ENCODE assay signal across 21 cellular contexts in the genomic region with DNA sequence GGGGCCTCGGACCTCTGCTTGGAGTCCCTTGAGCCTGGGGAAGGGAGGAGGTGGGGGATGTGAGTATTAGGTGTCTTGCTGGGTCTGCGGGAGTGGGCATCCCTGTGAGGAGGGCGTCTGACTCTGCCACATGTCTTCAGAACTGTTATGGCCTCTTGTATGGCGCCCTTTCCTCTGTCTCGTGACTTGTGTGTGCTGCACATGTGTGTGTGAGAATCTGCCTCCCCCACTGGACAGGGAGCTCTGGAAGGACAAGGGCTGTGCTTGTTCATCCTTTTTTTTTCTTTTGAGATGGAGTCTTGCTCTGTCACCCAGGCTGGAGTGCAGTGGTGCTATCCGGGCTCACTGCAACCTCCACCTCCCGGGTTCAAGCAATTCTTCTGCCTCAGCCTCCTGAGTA.
"Had no signal": no experiment of that assay in that cellular context is flagged by ENCODE, and none has a peak within 500 bp of the region (broad histone marks: within the 10 kb centered on the region; RNA-seq: fewer than 3 reads in every experiment).

No MANE protein-coding gene starts in this region.

- H3K36me3 Mint-ChIP-seq: activated naive CD8-positive, alpha-beta T cell treated with anti-CD3 and anti-CD28 coated beads, Interleukin-2, amount 10 ng/mL, durations not matched to agents 7 days and 5 days; naive B cell had no signal

- H3K4me3 ChIP-seq: heart right ventricle, thoracic aorta had no signal

- H3K9me3 Mint-ChIP-seq: activated CD4-positive, alpha-beta T cell treated with anti-CD3 and anti-CD28 coated beads, Interleukin-2, amount 10 ng/mL, durations not matched to agents 7 days and 5 days; activated naive CD8-positive, alpha-beta T cell treated with anti-CD3 and anti-CD28 coated beads, Interleukin-2, amount 10 ng/mL, durations not matched to agents 7 days and 5 days; activated T-cell treated with anti-CD3 and anti-CD28 coated beads, Interleukin-2, amount 50 U/mL, for 72 hours; brain; central memory CD8-positive, alpha-beta T cell; naive B cell; stimulated activated naive CD8-positive, alpha-beta T cell treated with anti-CD3 and anti-CD28 coated beads, Interleukin-15, amount 100 ng/mL, for 72 hours had no signal

- H3K4me1 Mint-ChIP-seq: activated CD4-positive, alpha-beta T cell treated with anti-CD3 and anti-CD28 coated beads, Interleukin-2, amount 10 ng/mL, durations not matched to agents 7 days and 5 days; activated naive CD8-positive, alpha-beta T cell treated with anti-CD3 and anti-CD28 coated beads, Interleukin-2, amount 10 ng/mL, durations not matched to agents 7 days and 5 days; central memory CD8-positive, alpha-beta T cell; stimulated activated naive CD8-positive, alpha-beta T cell treated with anti-CD3 and anti-CD28 coated beads, Interleukin-15, amount 100 ng/mL, for 72 hours had no signal

- DNase-seq: activated CD4-positive, alpha-beta T cell treated with anti-CD3 and anti-CD28 coated beads, Interleukin-2, amount 10 ng/mL, durations not matched to agents 7 days and 5 days; activated CD4-positive, CD25-positive, alpha-beta regulatory T cell; activated CD8-positive, alpha-beta memory T cell treated with anti-CD3 and anti-CD28 coated beads, Interleukin-2, amount 50 U/mL, for 48 hours; activated gamma-delta T cell; activated naive CD8-positive, alpha-beta T cell treated with anti-CD3 and anti-CD28 coated beads, Interleukin-2, amount 10 ng/mL, durations not matched to agents 7 days and 5 days; activated T-cell treated with anti-CD3 and anti-CD28 coated beads, Interleukin-2, amount 50 U/mL, for 72 hours; cortex of kidney; effector CD8-positive, alpha-beta T cell; foreskin fibroblast; heart right ventricle; left colon; naive B cell; stimulated activated naive CD8-positive, alpha-beta T cell treated with anti-CD3 and anti-CD28 coated beads, Interleukin-15, amount 100 ng/mL, for 72 hours; T-helper 2 cell had no signal

- H3K4me3 Mint-ChIP-seq: activated CD4-positive, alpha-beta T cell treated with anti-CD3 and anti-CD28 coated beads, Interleukin-2, amount 10 ng/mL, durations not matched to agents 7 days and 5 days; activated naive CD8-positive, alpha-beta T cell treated with anti-CD3 and anti-CD28 coated beads, Interleukin-2, amount 10 ng/mL, durations not matched to agents 7 days and 5 days; activated T-cell treated with anti-CD3 and anti-CD28 coated beads, Interleukin-2, amount 50 U/mL, for 72 hours; brain; central memory CD8-positive, alpha-beta T cell; naive B cell; stimulated activated naive CD8-positive, alpha-beta T cell treated with anti-CD3 and anti-CD28 coated beads, Interleukin-15, amount 100 ng/mL, for 72 hours had no signal

- FAIRE-seq: endothelial cell of umbilical vein, islet of Langerhans, urothelium cell line had no signal

- H3K27me3 ChIP-seq: heart right ventricle had no signal

- H3K27ac Mint-ChIP-seq: activated CD4-positive, alpha-beta T cell treated with anti-CD3 and anti-CD28 coated beads, Interleukin-2, amount 10 ng/mL, durations not matched to agents 7 days and 5 days; activated naive CD8-positive, alpha-beta T cell treated with anti-CD3 and anti-CD28 coated beads, Interleukin-2, amount 10 ng/mL, durations not matched to agents 7 days and 5 days; activated T-cell treated with anti-CD3 and anti-CD28 coated beads, Interleukin-2, amount 50 U/mL, for 72 hours; naive B cell had no signal

- H3K9me3 ChIP-seq: heart right ventricle, thoracic aorta had no signal

- ATAC-seq: activated T-cell treated with anti-CD3 and anti-CD28 coated beads, Interleukin-2, amount 50 U/mL, for 72 hours; heart right ventricle; left colon; right cardiac atrium; stimulated activated naive CD8-positive, alpha-beta T cell treated with anti-CD3 and anti-CD28 coated beads, Interleukin-15, amount 100 ng/mL, for 72 hours had no signal

- H3K27ac ChIP-seq: thoracic aorta had no signal
